ENCODE assay signal across 9 cellular contexts in the genomic region with DNA sequence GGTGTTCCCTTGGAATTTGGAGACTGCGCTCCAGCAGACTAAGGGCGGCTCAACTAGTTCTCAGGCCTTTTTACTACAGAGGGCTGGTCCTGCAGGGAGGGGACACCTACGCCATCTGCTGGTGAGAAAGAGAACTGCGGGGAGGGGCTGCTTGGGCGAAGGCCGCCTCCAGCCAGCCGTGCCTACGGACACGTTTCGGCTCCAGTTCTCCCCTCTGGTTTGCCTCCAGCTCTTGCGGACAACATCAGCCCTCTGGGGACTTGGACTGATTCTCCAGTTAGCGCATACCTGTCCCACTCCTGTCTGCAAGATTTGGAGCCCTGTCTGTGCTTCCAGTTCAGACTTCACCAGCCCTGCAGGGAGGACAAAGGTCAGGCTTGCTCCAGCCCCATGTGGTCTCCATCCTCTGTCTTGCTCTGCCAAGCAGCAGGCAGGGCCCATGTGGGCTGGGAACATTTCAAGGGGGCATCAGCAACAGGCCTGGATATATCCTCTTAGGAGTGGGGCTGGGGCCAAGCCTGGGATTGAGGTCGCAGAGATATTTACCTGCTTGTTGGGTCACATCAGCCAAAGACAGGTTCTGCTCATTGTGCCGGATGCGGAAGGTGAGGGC. TPM values are rescaled to one million over a fixed set of nuclear protein-coding genes. Genes with fewer than 3 reads are reported as not detected.
DNase-seq lines count a peak whose midpoint lies in the region; ATAC-seq and TF ChIP-seq lines count a peak whose summit lies in the region.
"Had no signal": no experiment of that assay in that cellular context is flagged by ENCODE, and none has a peak within 500 bp of the region (broad histone marks: within the 10 kb centered on the region; RNA-seq: fewer than 3 reads in every experiment).

No MANE protein-coding gene starts in this region.

- ATAC-seq in GM21423 (IDR thresholded peaks at IDR 0.05; ENCODE audit: unreplicated experiment) (peak; percentile 36), foreskin keratinocyte (peak; percentile 58), thoracic aorta (ENCODE audit: insufficient number of reproducible peaks, low FRiP score, low read depth) (no peak)

- peaks cover 11% of the 10 kb centered on the region for H3K27me3 Mint-ChIP-seq in activated T-helper 2 cell treated with anti-CD3 and anti-CD28 coated beads, Interferon-gamma antibody, Interleukin-2, Interleukin-4, amounts not matched to agents 10 μg/mL and 5 μg/mL and 100 μg/mL, durations not matched to agents 14 hours and 24 hours and 36 hours (ENCODE audit: low read depth)

- peak; percentile 68 for DNase-seq in CMK (ENCODE audit: low read depth)
- DNase-seq in LNCaP clone FGC (ENCODE audit: low read depth) = no peak
- DNase-seq in SHP77 (lab: John Stamatoyannopoulos, UW) = peak; percentile 50 to 54
- peak; percentile 79 for DNase-seq in activated T-helper 2 cell treated with anti-CD3 and anti-CD28 coated beads, Interferon-gamma antibody, Interleukin-2, Interleukin-4, amounts not matched to agents 10 μg/mL and 5 μg/mL and 100 μg/mL, durations not matched to agents 14 hours and 24 hours and 36 hours (ENCODE audit: low spot score)
- peak in 1 of 2 donors; percentile 52 for DNase-seq in foreskin keratinocyte
- DNase-seq in occipital lobe (lab: John Stamatoyannopoulos, UW) = peak; percentile 69
- peak; percentile 65 for DNase-seq in thoracic aorta (ENCODE audit: low spot score)

- H3K36me3 ChIP-seq in thoracic aorta = no peaks in the 10 kb centered on the region

- H3K4me1 Mint-ChIP-seq in activated T-helper 2 cell treated with anti-CD3 and anti-CD28 coated beads, Interferon-gamma antibody, Interleukin-2, Interleukin-4, amounts not matched to agents 10 μg/mL and 5 μg/mL and 100 μg/mL, durations not matched to agents 14 hours and 24 hours and 36 hours (ENCODE audit: low read depth) = peaks cover 11% of the 10 kb centered on the region

- peaks cover 47% of the 10 kb centered on the region for H3K27me3 ChIP-seq in foreskin keratinocyte
- no peaks in the 10 kb centered on the region for H3K27me3 ChIP-seq in thoracic aorta (replicated peaks; ENCODE audit: insufficient read depth)

- no peaks in the 10 kb centered on the region for H3K9me3 ChIP-seq in thoracic aorta

- TF ChIP-seq CTCF in LNCaP clone FGC (IDR thresholded peaks at IDR 0.05; ENCODE audit: control insufficient read depth, extremely low read depth, insufficient read depth) (peak; percentile 86), foreskin keratinocyte (conservative IDR thresholded peaks at IDR 0.05) (peak; percentile 98), thoracic aorta (IDR thresholded peaks at IDR 0.05) (peak; percentile 99)

- H3K36me3 Mint-ChIP-seq in activated T-helper 2 cell treated with anti-CD3 and anti-CD28 coated beads, Interferon-gamma antibody, Interleukin-2, Interleukin-4, amounts not matched to agents 10 μg/mL and 5 μg/mL and 100 μg/mL, durations not matched to agents 14 hours and 24 hours and 36 hours (ENCODE audit: low read depth) = no peaks in the 10 kb centered on the region

- intact Hi-C loops in activated T-helper 2 cell treated with anti-CD3 and anti-CD28 coated beads, Interferon-gamma antibody, Interleukin-2, Interleukin-4, amounts not matched to agents 10 μg/mL and 5 μg/mL and 100 μg/mL, durations not matched to agents 14 hours and 24 hours and 36 hours (cut with micrococcal nuclease) = loop anchor here (1.0 to 5.0 kb wide), 3 partner anchors 20 to 242 kb away; a partner anchor contains a TSS

- no peaks in the 10 kb centered on the region for H3K9me3 Mint-ChIP-seq in activated T-helper 2 cell treated with anti-CD3 and anti-CD28 coated beads, Interferon-gamma antibody, Interleukin-2, Interleukin-4, amounts not matched to agents 10 μg/mL and 5 μg/mL and 100 μg/mL, durations not matched to agents 14 hours and 24 hours and 36 hours

- peak overlapping the region; percentile 40 for H3K4me3 ChIP-seq in LNCaP clone FGC (ENCODE audit: low read depth, low read length)
- no peak overlapping the region for H3K4me3 ChIP-seq in thoracic aorta

- H3K27ac ChIP-seq in foreskin keratinocyte (no peak overlapping the region), thoracic aorta (no peak overlapping the region)

- no peak overlapping the region for H3K27ac Mint-ChIP-seq in activated T-helper 2 cell treated with anti-CD3 and anti-CD28 coated beads, Interferon-gamma antibody, Interleukin-2, Interleukin-4, amounts not matched to agents 10 μg/mL and 5 μg/mL and 100 μg/mL, durations not matched to agents 14 hours and 24 hours and 36 hours

- peak overlapping the region; percentile 28 for H3K4me3 Mint-ChIP-seq in activated T-helper 2 cell treated with anti-CD3 and anti-CD28 coated beads, Interferon-gamma antibody, Interleukin-2, Interleukin-4, amounts not matched to agents 10 μg/mL and 5 μg/mL and 100 μg/mL, durations not matched to agents 14 hours and 24 hours and 36 hours (ENCODE audit: low read depth)

- H3K4me1 ChIP-seq in foreskin keratinocyte = no peaks in the 10 kb centered on the region
- H3K4me1 ChIP-seq in thoracic aorta (ENCODE audit: control insufficient read depth in 1 of 2, low read depth in 2 of 2) = peaks cover 3 to 16% of the 10 kb centered on the region in 2 donors

RNA-seq across cellular contexts. Expression of a gene that starts 10.3 kb away (rescaled TPM):
- 1.1 and 1.6 TPM in 2 replicates for total RNA-seq in activated T-helper 2 cell treated with anti-CD3 and anti-CD28 coated beads, Interferon-gamma antibody, Interleukin-2, Interleukin-4, amounts not matched to agents 10 μg/mL and 5 μg/mL and 100 μg/mL, durations not matched to agents 14 hours and 24 hours and 36 hours
- total RNA-seq in foreskin keratinocyte (not detected in 2 replicates), occipital lobe (32.6 TPM), thoracic aorta (not detected)
- not detected in 2 replicates for polyA plus RNA-seq in foreskin keratinocyte
- total RNA-seq: T-helper 1 cell treated with Interleukin-12 subunit alpha and Interleukin-12 subunit beta and Interleukin-4 antibody, amounts not matched to agents 30 ng/mL and 1 ng/mL, for 36 hours had no signal

RNA-seq across cellular contexts. Expression of a gene that starts 19.7 kb away (rescaled TPM):
- total RNA-seq in activated T-helper 2 cell treated with anti-CD3 and anti-CD28 coated beads, Interferon-gamma antibody, Interleukin-2, Interleukin-4, amounts not matched to agents 10 μg/mL and 5 μg/mL and 100 μg/mL, durations not matched to agents 14 hours and 24 hours and 36 hours = 49.8 and 55.6 TPM in 2 replicates
- 27.9 and 39.2 TPM in 2 replicates for total RNA-seq in foreskin keratinocyte
- polyA plus RNA-seq in foreskin keratinocyte = 32.3 and 48.7 TPM in 2 replicates
- total RNA-seq in occipital lobe = 73.2 TPM
- 10 to 100 TPM; 56.9 to 61.2 TPM for total RNA-seq in thoracic aorta

RNA-seq across cellular contexts. Expression of a gene that starts 33.7 kb away (rescaled TPM):
- total RNA-seq in activated T-helper 2 cell treated with anti-CD3 and anti-CD28 coated beads, Interferon-gamma antibody, Interleukin-2, Interleukin-4, amounts not matched to agents 10 μg/mL and 5 μg/mL and 100 μg/mL, durations not matched to agents 14 hours and 24 hours and 36 hours = not detected in 2 replicates
- not detected in 2 replicates for total RNA-seq in foreskin keratinocyte
- polyA plus RNA-seq in foreskin keratinocyte = not detected in 2 replicates
- not detected for total RNA-seq in occipital lobe
- not detected for total RNA-seq in thoracic aorta
- total RNA-seq: T-helper 1 cell treated with Interleukin-12 subunit alpha and Interleukin-12 subunit beta and Interleukin-4 antibody, amounts not matched to agents 30 ng/mL and 1 ng/mL, for 36 hours had no signal

RNA-seq across cellular contexts. Expression of a gene that starts 45.1 kb away (rescaled TPM):
- total RNA-seq in activated T-helper 2 cell treated with anti-CD3 and anti-CD28 coated beads, Interferon-gamma antibody, Interleukin-2, Interleukin-4, amounts not matched to agents 10 μg/mL and 5 μg/mL and 100 μg/mL, durations not matched to agents 14 hours and 24 hours and 36 hours = 220 and 231 TPM in 2 replicates
- total RNA-seq in foreskin keratinocyte (271 and 318 TPM in 2 replicates), occipital lobe (2.7 TPM), thoracic aorta (10 to 100 TPM; 20.4 to 84.6 TPM)
- polyA plus RNA-seq in foreskin keratinocyte = 451 and 562 TPM in 2 replicates

RNA-seq across cellular contexts. Expression of a gene that starts 45.8 kb away (rescaled TPM):
- total RNA-seq in activated T-helper 2 cell treated with anti-CD3 and anti-CD28 coated beads, Interferon-gamma antibody, Interleukin-2, Interleukin-4, amounts not matched to agents 10 μg/mL and 5 μg/mL and 100 μg/mL, durations not matched to agents 14 hours and 24 hours and 36 hours = not detected in 2 replicates
- total RNA-seq in foreskin keratinocyte (not detected in 2 replicates), occipital lobe (not detected), thoracic aorta (not detected)
- 0.07 TPM in 1 of 2 replicates, not detected in the other for polyA plus RNA-seq in foreskin keratinocyte

Comparison
In these comparisons a context has a peak if more than half of its experiments do, and no peak if none do; other contexts are left out.
1. RNA of a gene that starts 10.3 kb away (total RNA-seq): 32.6 TPM in occipital lobe (single experiment); 1.1 to 1.6 TPM in activated T-helper 2 cell treated with anti-CD3 and anti-CD28 coated beads, Interferon-gamma antibody, Interleukin-2, Interleukin-4, amounts not matched to agents 10 μg/mL and 5 μg/mL and 100 μg/mL, durations not matched to agents 14 hours and 24 hours and 36 hours, not detected in foreskin keratinocyte and not detected in thoracic aorta; every median in the first group is over 10 times any median in the second.
2. Peak in every context shown above with its lines, with median percentiles within 50 percentile points of each other: CTCF ChIP-seq.